Comparison of ENCODE assay signal across 1 cellular context in genomic region chr6:137723273-137724017, GRCh38.
TF ChIP-seq lines count a peak whose summit lies in the region.

No MANE protein-coding gene starts in this region.

TF ChIP-seq in GM12878, 131 proteins besides CTCF, POLR2A, EP300 and RAD21 (continued from another document):
- TF ChIP-seq ETV6 (conservative IDR thresholded peaks at IDR 0.05 in 1 of 2, IDR thresholded peaks at IDR 0.05 in 1 of 2; ENCODE audit: borderline replicate concordance in 1 of 2, low read depth in 1 of 2) (0 out of 4 replicates have a peak, but pooled peaks of 1 of the 2 experiments have one; percentile 33), YBX1 (IDR thresholded peaks at IDR 0.05) (no peak), ZBTB4 (CRISPR knock-in tag; IDR thresholded peaks at IDR 0.05) (no peak), SUZ12 (IDR thresholded peaks at IDR 0.05; ENCODE audit: unreplicated experiment) (no peak), CBX3 (IDR thresholded peaks at IDR 0.05; ENCODE audit: borderline replicate concordance, low read depth) (no peak), IRF4 (IDR thresholded peaks at IDR 0.05; ENCODE audit: low read depth, low read length) (no peak), EZH2 (IDR thresholded peaks at IDR 0.05; ENCODE audit: borderline replicate concordance, control insufficient read depth, low read depth, low read length) (no peak), SIX5 (IDR thresholded peaks at IDR 0.05; ENCODE audit: low read depth, low read length, severe bottlenecking) (no peak), POU2F2 (IDR thresholded peaks at IDR 0.05; ENCODE audit: borderline replicate concordance, low read depth, low read length) (no peak), EGR1 (IDR thresholded peaks at IDR 0.05; ENCODE audit: borderline replicate concordance in 1 of 2, low read depth in 2 of 2, low read length in 2 of 2) (no peak), E2F4 (IDR thresholded peaks at IDR 0.05; ENCODE audit: low read depth, low read length) (no peak), CBX5 (IDR thresholded peaks at IDR 0.05; ENCODE audit: low read depth) (no peak), USF1 (IDR thresholded peaks at IDR 0.05; ENCODE audit: borderline replicate concordance, extremely low read length, insufficient read depth, low read depth, low read length) (no peak), CREM (IDR thresholded peaks at IDR 0.05; ENCODE audit: low read depth) (0 out of 2 replicates have a peak, but pooled peaks have one; percentile 22), SREBF2 (IDR thresholded peaks at IDR 0.05; ENCODE audit: low read length) (no peak), NFIC (IDR thresholded peaks at IDR 0.05; ENCODE audit: low read depth, low read length) (peak; percentile 47; the same call in 1 of the 2 replicates), JUNB (IDR thresholded peaks at IDR 0.05) (peak; percentile 33), MTA2 (IDR thresholded peaks at IDR 0.05; ENCODE audit: low read depth) (no peak), USF2 (IDR thresholded peaks at IDR 0.05; ENCODE audit: borderline replicate concordance, low read depth, low read length) (no peak), KAT2A (conservative IDR thresholded peaks at IDR 0.05; ENCODE audit: control insufficient read depth, low read depth, low read length) (no peak), PKNOX1 (IDR thresholded peaks at IDR 0.05) (no peak), NRF1 (conservative IDR thresholded peaks at IDR 0.05; ENCODE audit: low read depth, low read length) (no peak), ASH2L (IDR thresholded peaks at IDR 0.05; ENCODE audit: borderline replicate concordance, low read depth) (no peak), SREBF1 (IDR thresholded peaks at IDR 0.05; ENCODE audit: low read length) (no peak), ZSCAN29 (IDR thresholded peaks at IDR 0.05) (no peak), DPF2 (IDR thresholded peaks at IDR 0.05) (no peak), BHLHE40 (IDR thresholded peaks at IDR 0.05; ENCODE audit: borderline replicate concordance in 1 of 2, low read depth in 2 of 2, low read length in 1 of 2) (no peak), SMARCA5 (IDR thresholded peaks at IDR 0.05) (no peak), CREB1 (IDR thresholded peaks at IDR 0.05; ENCODE audit: low read depth) (peak; percentile 54; the same call in 1 of the 2 replicates), MTA3 (IDR thresholded peaks at IDR 0.05; ENCODE audit: borderline replicate concordance, low read length) (no peak), RUNX3 (IDR thresholded peaks at IDR 0.05; ENCODE audit: low read length) (no peak), SRF (IDR thresholded peaks at IDR 0.05; ENCODE audit: low read depth in 2 of 2, low read length in 2 of 2) (no peak), FOS (IDR thresholded peaks at IDR 0.05; ENCODE audit: borderline replicate concordance, extremely low read depth, insufficient read length) (no peak), BMI1 (IDR thresholded peaks at IDR 0.05; ENCODE audit: borderline replicate concordance) (no peak), JUND (IDR thresholded peaks at IDR 0.05; ENCODE audit: low read depth, low read length) (no peak), WRNIP1 (IDR thresholded peaks at IDR 0.05; ENCODE audit: borderline replicate concordance, low read depth, low read length) (no peak)
- TF ChIP-seq, protein P1, sequence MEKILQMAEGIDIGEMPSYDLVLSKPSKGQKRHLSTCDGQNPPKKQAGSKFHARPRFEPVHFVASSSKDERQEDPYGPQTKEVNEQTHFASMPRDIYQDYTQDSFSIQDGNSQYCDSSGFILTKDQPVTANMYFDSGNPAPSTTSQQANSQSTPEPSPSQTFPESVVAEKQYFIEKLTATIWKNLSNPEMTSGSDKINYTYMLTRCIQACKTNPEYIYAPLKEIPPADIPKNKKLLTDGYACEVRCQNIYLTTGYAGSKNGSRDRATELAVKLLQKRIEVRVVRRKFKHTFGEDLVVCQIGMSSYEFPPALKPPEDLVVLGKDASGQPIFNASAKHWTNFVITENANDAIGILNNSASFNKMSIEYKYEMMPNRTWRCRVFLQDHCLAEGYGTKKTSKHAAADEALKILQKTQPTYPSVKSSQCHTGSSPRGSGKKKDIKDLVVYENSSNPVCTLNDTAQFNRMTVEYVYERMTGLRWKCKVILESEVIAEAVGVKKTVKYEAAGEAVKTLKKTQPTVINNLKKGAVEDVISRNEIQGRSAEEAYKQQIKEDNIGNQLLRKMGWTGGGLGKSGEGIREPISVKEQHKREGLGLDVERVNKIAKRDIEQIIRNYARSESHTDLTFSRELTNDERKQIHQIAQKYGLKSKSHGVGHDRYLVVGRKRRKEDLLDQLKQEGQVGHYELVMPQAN (conservative IDR thresholded peaks at IDR 0.05) = no peak
- TF ChIP-seq, protein P2, sequence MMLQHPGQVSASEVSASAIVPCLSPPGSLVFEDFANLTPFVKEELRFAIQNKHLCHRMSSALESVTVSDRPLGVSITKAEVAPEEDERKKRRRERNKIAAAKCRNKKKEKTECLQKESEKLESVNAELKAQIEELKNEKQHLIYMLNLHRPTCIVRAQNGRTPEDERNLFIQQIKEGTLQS (IDR thresholded peaks at IDR 0.05; ENCODE audit: borderline replicate concordance, extremely low read depth, low read depth, low read length) = no peak
